Comparison of ENCODE assay signal across 8 cellular contexts in genomic region chr22:20267441-20268288, GRCh38. TPM values are rescaled to one million over a fixed set of nuclear protein-coding genes. Genes with fewer than 3 reads are reported as not detected.
DNase-seq lines count a peak whose midpoint lies in the region; ATAC-seq and TF ChIP-seq lines count a peak whose summit lies in the region.

No MANE protein-coding gene starts in this region.

- H3K27ac ChIP-seq in temporal lobe (ENCODE audit: low read depth, low read length): peak overlapping the region; percentile 80

- peak; percentile 35 for DNase-seq in NCI-H82 (lab: John Stamatoyannopoulos, UW)
- no peak for DNase-seq in NCI-H82 treated with DMSO at 0.1 percent for 48 hours (lab: John Stamatoyannopoulos, UW; ENCODE audit: unreplicated experiment)
- no peak for DNase-seq in activated T-cell treated with anti-CD3 and anti-CD28 coated beads, Interleukin-2, amount 50 U/mL, for 4 hours
- no peak for DNase-seq in kidney epithelial cell (ENCODE audit: low read depth)
- no peak for DNase-seq in NCI-H345 (lab: John Stamatoyannopoulos, UW)
- no peak for DNase-seq in NCI-H446 (lab: John Stamatoyannopoulos, UW)
- DNase-seq in EL: no peak

- no peak for TF ChIP-seq CTCF in kidney epithelial cell (IDR thresholded peaks at IDR 0.05; ENCODE audit: insufficient read depth, low read length, poor library complexity, severe bottlenecking)

- no peaks in the 10 kb centered on the region for H3K27me3 Mint-ChIP-seq in activated T-cell treated with anti-CD3 and anti-CD28 coated beads, Interleukin-2, amount 50 U/mL, for 4 hours (ENCODE audit: low read depth)

- H3K4me1 Mint-ChIP-seq in activated T-cell treated with anti-CD3 and anti-CD28 coated beads, Interleukin-2, amount 50 U/mL, for 4 hours (ENCODE audit: low read depth): peaks cover 5% of the 10 kb centered on the region

- H3K4me3 ChIP-seq in kidney epithelial cell (ENCODE audit: low read depth, low read length): peak overlapping the region; percentile 47

- H3K36me3 Mint-ChIP-seq in activated T-cell treated with anti-CD3 and anti-CD28 coated beads, Interleukin-2, amount 50 U/mL, for 4 hours (ENCODE audit: insufficient read depth): no peaks in the 10 kb centered on the region

- peak overlapping the region; percentile 62 for H3K4me3 Mint-ChIP-seq in activated T-cell treated with anti-CD3 and anti-CD28 coated beads, Interleukin-2, amount 50 U/mL, for 4 hours

- ATAC-seq in activated T-cell treated with anti-CD3 and anti-CD28 coated beads, Interleukin-2, amount 50 U/mL, for 4 hours: peak in 1 of 2 donors; percentile 9

- no peaks in the 10 kb centered on the region for H3K9me3 Mint-ChIP-seq in activated T-cell treated with anti-CD3 and anti-CD28 coated beads, Interleukin-2, amount 50 U/mL, for 4 hours

- H3K27me3 ChIP-seq in kidney epithelial cell (ENCODE audit: control insufficient read depth, insufficient read depth, low read length): no peaks in the 10 kb centered on the region

- no peaks in the 10 kb centered on the region for H3K36me3 ChIP-seq in kidney epithelial cell (ENCODE audit: control insufficient read depth, insufficient read depth, low read length)

RNA-seq across cellular contexts. Expression of gene RTN4R, which starts 0.5 kb away (rescaled TPM):
- 1 to 10 TPM in 2 of 3 donors, under 1 TPM in 1; 0.89 to 1.4 (median 1.0) TPM for total RNA-seq in activated T-cell treated with anti-CD3 and anti-CD28 coated beads, Interleukin-2, amount 50 U/mL, for 4 hours
- total RNA-seq in kidney epithelial cell (18.2 and 22.9 TPM in 2 replicates), temporal lobe (7.6 TPM)

RNA-seq across cellular contexts. Expression of gene DGCR6L, which starts 52.2 kb away (rescaled TPM):
- total RNA-seq in activated T-cell treated with anti-CD3 and anti-CD28 coated beads, Interleukin-2, amount 50 U/mL, for 4 hours: 10 to 100 TPM; 30.3 to 38.1 (median 33.2) TPM
- total RNA-seq in kidney epithelial cell: 83.5 and 100 TPM in 2 replicates
- 23.1 TPM for total RNA-seq in temporal lobe
